Comparison of ENCODE assay signal across 8 cellular contexts in the genomic region with DNA sequence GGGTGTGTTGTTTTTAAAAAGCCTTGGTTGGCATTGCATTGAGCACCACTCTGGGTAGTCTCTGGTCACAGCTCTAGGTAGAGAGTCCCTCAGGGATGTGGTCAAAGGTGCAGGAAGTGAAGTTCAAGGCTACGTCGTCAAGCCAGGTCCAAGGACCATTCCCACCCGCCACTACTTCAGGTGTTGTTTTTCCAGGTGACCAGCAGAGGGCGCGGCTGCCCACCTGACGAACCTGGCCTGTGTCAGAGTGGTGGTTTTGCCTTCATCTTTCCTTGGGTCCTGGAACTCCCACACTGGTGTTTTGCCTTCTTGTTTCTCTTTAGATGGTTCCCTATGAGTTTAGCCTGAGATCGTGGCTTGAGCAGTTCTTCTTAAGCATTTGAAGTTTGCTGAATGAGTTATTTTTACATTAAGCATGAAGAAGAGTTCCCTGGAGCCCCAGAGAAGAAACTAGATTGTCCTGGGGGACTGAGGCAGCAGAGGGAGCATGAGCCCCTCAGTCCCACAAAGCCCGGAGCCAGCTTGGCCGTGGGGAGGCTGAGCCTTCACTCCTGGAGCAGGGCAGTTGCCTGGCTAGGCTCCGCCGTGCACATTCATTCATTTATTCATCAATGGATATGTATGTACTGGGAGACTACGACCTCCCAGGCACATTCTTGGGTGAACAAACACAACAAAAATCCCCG. TPM values are rescaled to one million over a fixed set of nuclear protein-coding genes. Genes with fewer than 3 reads are reported as not detected.
DNase-seq lines count a peak whose midpoint lies in the region; ATAC-seq, FAIRE-seq and TF ChIP-seq lines count a peak whose summit lies in the region.

No MANE protein-coding gene starts in this region.

- H3K27ac ChIP-seq in Peyer's patch (no peak overlapping the region), lung (ENCODE audit: low read depth in 1 of 2, low read length in 1 of 2) (no peak overlapping the region)

- H3K9me3 ChIP-seq in Peyer's patch (no peaks in the 10 kb centered on the region), lung (ENCODE audit: control insufficient read depth in 2 of 2, insufficient read depth in 1 of 2, low read length in 1 of 2) (no peaks in the 10 kb centered on the region)

- H3K4me1 Mint-ChIP-seq in type B pancreatic cell (ENCODE audit: unreplicated experiment): peaks cover 4% of the 10 kb centered on the region

- TF ChIP-seq CTCF in Peyer's patch (IDR thresholded peaks at IDR 0.05): peak in 5 of 6 experiments; percentile 42 to 63 (median 55)
- TF ChIP-seq CTCF in bronchial epithelial cell (IDR thresholded peaks at IDR 0.05; ENCODE audit: insufficient read depth, low read length, severe bottlenecking): peak; percentile 93
- peak; percentile 8 for TF ChIP-seq CTCF in lung (IDR thresholded peaks at IDR 0.05; ENCODE audit: control extremely low read depth, extremely low read depth)
- TF ChIP-seq CTCF in type B pancreatic cell (conservative IDR thresholded peaks at IDR 0.05): peak; percentile 92

- no peak for TF ChIP-seq POLR2A in Peyer's patch (IDR thresholded peaks at IDR 0.05)

- H3K27me3 ChIP-seq in Peyer's patch (peaks cover 0 to 4% of the 10 kb centered on the region in 2 donors), bronchial epithelial cell (ENCODE audit: control insufficient read depth, insufficient read depth, low read length) (peaks cover 7% of the 10 kb centered on the region), lung (ENCODE audit: control insufficient read depth, insufficient read depth) (peaks cover 4% of the 10 kb centered on the region)

- no peaks in the 10 kb centered on the region for H3K36me3 Mint-ChIP-seq in type B pancreatic cell

- peaks cover 93% of the 10 kb centered on the region for H3K27me3 Mint-ChIP-seq in type B pancreatic cell

- no peak for FAIRE-seq in bronchial epithelial cell (lab: Jason Lieb, UNC)

- no peaks in the 10 kb centered on the region for H3K9me3 Mint-ChIP-seq in type B pancreatic cell

- H3K4me3 ChIP-seq in Peyer's patch (no peak overlapping the region), bronchial epithelial cell (ENCODE audit: low read depth, low read length) (no peak overlapping the region), lung (no peak overlapping the region)

- no peak for ATAC-seq in lung (ENCODE audit: insufficient read depth, low FRiP score)
- no peak for ATAC-seq in HG02763 (IDR thresholded peaks at IDR 0.05; ENCODE audit: unreplicated experiment)

- no peaks in the 10 kb centered on the region for H3K4me1 ChIP-seq in Peyer's patch
- no peaks in the 10 kb centered on the region for H3K4me1 ChIP-seq in lung (ENCODE audit: control insufficient read depth in 2 of 2, insufficient read depth in 2 of 2, low read length in 2 of 2)

- H3K27ac Mint-ChIP-seq in type B pancreatic cell: no peak overlapping the region

- DNase-seq in NOMO-1 (lab: John Stamatoyannopoulos, UW; ENCODE audit: unreplicated experiment in 2 of 2) (peak; percentile 3 to 57), NOMO-1 treated with dmso at 0.1 percent for 144 hours (lab: John Stamatoyannopoulos, UW; ENCODE audit: unreplicated experiment) (no peak), HPDE6-E6E7 (ENCODE audit: extremely low spot score) (peak; percentile 81), Peyer's patch (no peak), bronchial epithelial cell (ENCODE audit: low read depth) (peak; percentile 8), lung (ENCODE audit: low spot score) (no peak), type B pancreatic cell (ENCODE audit: extremely low spot score, unreplicated experiment) (no peak)

- WGBS in lung, 2 donors: 32 to 37% methylated on average over 13 of the region's 13 CpGs

- H3K4me3 Mint-ChIP-seq in type B pancreatic cell: no peak overlapping the region

- no peaks in the 10 kb centered on the region for H3K36me3 ChIP-seq in Peyer's patch
- no peaks in the 10 kb centered on the region for H3K36me3 ChIP-seq in bronchial epithelial cell (ENCODE audit: control insufficient read depth, insufficient read depth, low read length)
- H3K36me3 ChIP-seq in lung (ENCODE audit: control insufficient read depth in 2 of 2, insufficient read depth in 2 of 2, low read length in 2 of 2): no peaks in the 10 kb centered on the region

RNA-seq across cellular contexts. Expression of a gene that starts 5.6 kb away (rescaled TPM):
- total RNA-seq in Peyer's patch: 10 to 100 TPM; 14.9 to 31.5 (median 22.9) TPM
- 15.0 and 32.0 TPM in 2 replicates for total RNA-seq in bronchial epithelial cell
- total RNA-seq in lung: 10 to 100 TPM in 1 of 2 donors, 1 to 10 TPM in 1; 3.8 to 12.0 TPM
- polyA plus RNA-seq in lung: 1 to 10 TPM; 5.3 to 6.6 TPM
- 0.55 and 2.1 TPM in 2 replicates for total RNA-seq in type B pancreatic cell (ENCODE audit: low replicate concordance)

Comparison
In these comparisons a context has a peak if more than half of its experiments do, and no peak if none do; other contexts are left out.
1. DNase-seq: peak in NOMO-1 (2 of 2), HPDE6-E6E7 (single experiment) and bronchial epithelial cell (single experiment); none in NOMO-1 treated with dmso at 0.1 percent for 144 hours (single experiment), Peyer's patch (0 of 3), lung (single experiment) and type B pancreatic cell (single experiment).
2. CTCF ChIP-seq: peak in every context shown above with its lines; median percentile 93 in bronchial epithelial cell; 92 in type B pancreatic cell; 55 in Peyer's patch; 8 in lung.